14 cellular contexts compared by ENCODE assay signal in genomic region chr13:95343944-95344343, GRCh38. TPM values are rescaled to one million over a fixed set of nuclear protein-coding genes. Genes with fewer than 3 reads are reported as not detected.
DNase-seq lines count a peak whose midpoint lies in the region; ATAC-seq and TF ChIP-seq lines count a peak whose summit lies in the region.
"Had no signal": no experiment of that assay in that cellular context is flagged by ENCODE, and none has a peak within 500 bp of the region (broad histone marks: within the 10 kb centered on the region; RNA-seq: fewer than 3 reads in every experiment).

No MANE protein-coding gene starts in this region.

- peaks cover 20% of the 10 kb centered on the region for H3K4me1 Mint-ChIP-seq in nephron
- no peaks in the 10 kb centered on the region for H3K4me1 Mint-ChIP-seq in mesothelial cell of epicardium
- H3K4me1 Mint-ChIP-seq: CD4-positive, alpha-beta memory T cell had no signal

- H3K9me3 Mint-ChIP-seq in nephron (peaks cover 3% of the 10 kb centered on the region), mesothelial cell of epicardium (no peaks in the 10 kb centered on the region)
- H3K9me3 Mint-ChIP-seq: GM23338 had no signal

- H3K4me3 ChIP-seq in cardiac fibroblast (replicated peaks in 1 of 2; ENCODE audit: low read depth in 2 of 2, low read length in 2 of 2) (no peak overlapping the region), fibroblast of pulmonary artery (replicated peaks; ENCODE audit: low read depth, low read length) (no peak overlapping the region)
- H3K4me3 ChIP-seq: A549, GM12878, GM23338 had no signal

- H3K27me3 Mint-ChIP-seq in nephron (ENCODE audit: low read depth) (no peaks in the 10 kb centered on the region), mesothelial cell of epicardium (ENCODE audit: low read depth) (no peaks in the 10 kb centered on the region)

- DNase-seq in NCI-H226 (peak; percentile 49), cardiac fibroblast (ENCODE audit: low read depth in 2 of 2) (peak; percentile 69 to 78), fibroblast of pulmonary artery (ENCODE audit: low read depth) (peak; percentile 92), cerebellum (ENCODE audit: low spot score) (no peak), mesothelial cell of epicardium (ENCODE audit: low spot score in 2 of 2, unreplicated experiment in 2 of 2) (no peak)
- DNase-seq: BE2C; CD4-positive, alpha-beta memory T cell; DMS79; H7 had no signal

- H3K36me3 Mint-ChIP-seq in nephron (ENCODE audit: low read depth) (no peaks in the 10 kb centered on the region), mesothelial cell of epicardium (no peaks in the 10 kb centered on the region)
- H3K36me3 Mint-ChIP-seq: CD4-positive, alpha-beta memory T cell had no signal

- TF ChIP-seq CTCF in cardiac fibroblast (IDR thresholded peaks at IDR 0.05; ENCODE audit: low read depth, low read length) (no peak), fibroblast of pulmonary artery (IDR thresholded peaks at IDR 0.05; ENCODE audit: low read length, missing control alignments) (no peak), nephron (IDR thresholded peaks at IDR 0.05; ENCODE audit: unreplicated experiment in 3 of 3) (no peak), mesothelial cell of epicardium (IDR thresholded peaks at IDR 0.05; ENCODE audit: unreplicated experiment) (no peak)

- ATAC-seq in GM21619 (IDR thresholded peaks at IDR 0.05; ENCODE audit: unreplicated experiment): no peak
- ATAC-seq: A549, GM12878, GM23338 had no signal

- H3K27ac Mint-ChIP-seq in nephron (peak overlapping the region; percentile 34 to 92 (median 78)), mesothelial cell of epicardium (no peak overlapping the region)
- H3K27ac Mint-ChIP-seq: CD4-positive, alpha-beta memory T cell; GM23338 had no signal

- H3K4me3 Mint-ChIP-seq in nephron (no peak overlapping the region), mesothelial cell of epicardium (no peak overlapping the region)
- H3K4me3 Mint-ChIP-seq: CD4-positive, alpha-beta memory T cell; GM23338 had no signal

RNA-seq across cellular contexts. Expression of gene ABCC4, which starts 42.7 kb away (rescaled TPM):
- total RNA-seq in cerebellum (8.3 TPM), mesothelial cell of epicardium (6.9 to 7.7 TPM (median 7.4 TPM) in 3 replicates)

Comparison
In these comparisons a context has a peak if more than half of its experiments do, and no peak if none do; other contexts are left out.
1. DNase-seq: peak in NCI-H226 (single experiment), cardiac fibroblast (2 of 2) and fibroblast of pulmonary artery (single experiment); none in cerebellum (single experiment) and mesothelial cell of epicardium (0 of 2).